In the genomic region with DNA sequence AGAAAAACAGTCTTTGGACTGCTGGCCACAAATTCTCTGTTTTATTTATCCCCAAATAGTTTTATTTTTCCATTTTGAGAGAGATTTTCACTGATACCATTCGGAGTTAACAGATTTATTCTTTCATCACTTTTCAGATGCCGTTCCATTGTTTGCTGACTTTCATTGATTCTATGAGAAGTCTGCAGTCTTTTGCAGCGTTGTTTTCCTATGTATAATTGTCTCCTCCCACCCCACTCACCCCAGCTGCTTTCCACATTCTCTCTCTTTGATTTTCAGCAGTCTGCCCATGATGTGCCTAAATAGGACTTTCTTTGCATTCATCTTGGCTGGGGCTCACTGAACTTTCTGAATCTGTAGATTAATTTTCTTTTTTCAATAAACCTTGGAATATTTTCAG, we compare ENCODE assay signal across 17 cellular contexts.
A peak's percentile ranks its signal among the peaks of the same experiment; 100 is the strongest.
DNase-seq lines count a peak whose midpoint lies in the region; ATAC-seq and TF ChIP-seq lines count a peak whose summit lies in the region.
"Had no signal": no experiment of that assay in that cellular context is flagged by ENCODE, and none has a peak within 500 bp of the region (broad histone marks: within the 10 kb centered on the region; RNA-seq: fewer than 3 reads in every experiment).

No MANE protein-coding gene starts in this region.

- no peak overlapping the region for H3K4me3 Mint-ChIP-seq in glutamatergic neuron (ENCODE audit: unreplicated experiment)
- H3K4me3 Mint-ChIP-seq: CD8-positive, alpha-beta T cell; HFFc6 had no signal

- H3K9me3 Mint-ChIP-seq in glutamatergic neuron (ENCODE audit: unreplicated experiment): peaks cover 14% of the 10 kb centered on the region

- peak overlapping the region; percentile 22 for H3K27ac Mint-ChIP-seq in glutamatergic neuron (ENCODE audit: unreplicated experiment)
- H3K27ac Mint-ChIP-seq: CD8-positive, alpha-beta T cell; HFFc6 had no signal

- H3K27me3 Mint-ChIP-seq in glutamatergic neuron (ENCODE audit: unreplicated experiment): peaks cover 10% of the 10 kb centered on the region

- peaks cover 12% of the 10 kb centered on the region for H3K9me3 ChIP-seq in RWPE2 (ENCODE audit: severe bottlenecking)

- H3K36me3 ChIP-seq in H7 (replicated peaks; ENCODE audit: control insufficient read depth, insufficient read depth, low read length): no peaks in the 10 kb centered on the region
- H3K36me3 ChIP-seq in RWPE2 (ENCODE audit: low read depth): no peaks in the 10 kb centered on the region
- H3K36me3 ChIP-seq: Peyer's patch, SJCRH30 had no signal

- no peak for ATAC-seq in RWPE2 (ENCODE audit: low read depth)
- ATAC-seq in HG02571 (IDR thresholded peaks at IDR 0.05; ENCODE audit: unreplicated experiment): no peak
- ATAC-seq in HG03520 (IDR thresholded peaks at IDR 0.05; ENCODE audit: unreplicated experiment): no peak
- ATAC-seq: CD8-positive, alpha-beta T cell had no signal

- H3K4me1 Mint-ChIP-seq in glutamatergic neuron (ENCODE audit: low read depth, unreplicated experiment): peaks cover 2% of the 10 kb centered on the region

- H3K36me3 Mint-ChIP-seq in glutamatergic neuron (ENCODE audit: unreplicated experiment): peaks cover 13% of the 10 kb centered on the region

- H3K27me3 ChIP-seq in H7 (ENCODE audit: control insufficient read depth, insufficient read depth, low read length): no peaks in the 10 kb centered on the region
- H3K27me3 ChIP-seq in RWPE2 (ENCODE audit: insufficient read depth, poor library complexity, severe bottlenecking): no peaks in the 10 kb centered on the region
- H3K27me3 ChIP-seq: BLaER1 treated with 17β-estradiol and CSF1 and Interleukin-3, amounts not matched to agents 10 nM and 100 nM; Peyer's patch; SJCRH30 had no signal

- TF ChIP-seq CTCF in RWPE2 (IDR thresholded peaks at IDR 0.05; ENCODE audit: poor library complexity, severe bottlenecking) (no peak), glutamatergic neuron (IDR thresholded peaks at IDR 0.05; ENCODE audit: partially characterized antibody, unreplicated experiment) (no peak)

- H3K27ac ChIP-seq in RWPE2 (ENCODE audit: poor library complexity, severe bottlenecking): no peak overlapping the region
- H3K27ac ChIP-seq: BLaER1 treated with 17β-estradiol and CSF1 and Interleukin-3, amounts not matched to agents 10 nM and 100 nM; Peyer's patch; SJCRH30 had no signal

- no peaks in the 10 kb centered on the region for H3K4me1 ChIP-seq in RWPE2 (ENCODE audit: insufficient read depth, poor library complexity, severe bottlenecking)
- H3K4me1 ChIP-seq: Peyer's patch, SJCRH30 had no signal

- H3K4me3 ChIP-seq in H7 (ENCODE audit: insufficient read depth, low read depth, low read length) (no peak overlapping the region), RWPE2 (ENCODE audit: severe bottlenecking) (no peak overlapping the region)
- H3K4me3 ChIP-seq: Peyer's patch, SJCRH30 had no signal

- peak; percentile 23 for DNase-seq in ELR (ENCODE audit: low read depth)
- DNase-seq in H7: peak; percentile 22
- DNase-seq in RWPE2 (ENCODE audit: low spot score): peak; percentile 0
- no peak for DNase-seq in glutamatergic neuron
- no peak for DNase-seq in stimulated activated CD4-positive, alpha-beta T cell treated with anti-CD3 and anti-CD28 coated beads, Interleukin-12 subunit alpha, Interleukin-12 subunit beta, amount 100 ng/mL, for 4 hours
- DNase-seq: CD8-positive, alpha-beta T cell; GDM1; HFFc6; NCI-H1694; NCI-H2081; NCI-H510A treated with DMSO at 0.1 percent for 48 hours; NCI-H82; Peyer's patch; SJCRH30 had no signal

Comparison
In these comparisons a context has a peak if more than half of its experiments do, and no peak if none do; other contexts are left out.
1. DNase-seq: peak in ELR (single experiment), H7 (single experiment) and RWPE2 (single experiment); none in glutamatergic neuron (single experiment) and stimulated activated CD4-positive, alpha-beta T cell treated with anti-CD3 and anti-CD28 coated beads, Interleukin-12 subunit alpha, Interleukin-12 subunit beta, amount 100 ng/mL, for 4 hours (single experiment).